8 cellular contexts compared by ENCODE assay signal in genomic region chr19:38718747-38719543, GRCh38. TPM values are rescaled to one million over a fixed set of nuclear protein-coding genes. Genes with fewer than 3 reads are reported as not detected.
A peak's percentile ranks its signal among the peaks of the same experiment; 100 is the strongest.
DNase-seq lines count a peak whose midpoint lies in the region; ATAC-seq and TF ChIP-seq lines count a peak whose summit lies in the region.

No MANE protein-coding gene starts in this region.

- H3K4me3 ChIP-seq in H7 (ENCODE audit: insufficient read depth, low read depth, low read length) (no peak overlapping the region), astrocyte of the spinal cord (ENCODE audit: low read depth, low read length) (no peak overlapping the region), skeletal muscle satellite cell (ENCODE audit: low read length) (no peak overlapping the region)

- H3K36me3 ChIP-seq in H7 (replicated peaks; ENCODE audit: control insufficient read depth, insufficient read depth, low read length), result peaks cover 75% of the 10 kb centered on the region
- H3K36me3 ChIP-seq in skeletal muscle satellite cell (ENCODE audit: insufficient read depth, low read length), result peaks cover 92% of the 10 kb centered on the region

- peak overlapping the region; percentile 71 for H3K9ac ChIP-seq in skeletal muscle satellite cell (ENCODE audit: low read depth, low read length)

- no peaks in the 10 kb centered on the region for H3K27me3 ChIP-seq in H7 (ENCODE audit: control insufficient read depth, insufficient read depth, low read length)
- H3K27me3 ChIP-seq in skeletal muscle satellite cell (ENCODE audit: control insufficient read depth, insufficient read depth, low read length), result no peaks in the 10 kb centered on the region

- H3K9me3 ChIP-seq in skeletal muscle satellite cell (replicated peaks; ENCODE audit: low read length), result no peaks in the 10 kb centered on the region

- H3K4me2 ChIP-seq in skeletal muscle satellite cell (ENCODE audit: low read length), result peak overlapping the region; percentile 44

- H3K4me1 ChIP-seq in skeletal muscle satellite cell (ENCODE audit: control insufficient read depth, insufficient read depth, low read length), result peaks cover 27% of the 10 kb centered on the region

- DNase-seq in H7 (peak; percentile 91), astrocyte of the spinal cord (ENCODE audit: low read depth, low spot score) (peak; percentile 59), hepatic stellate cell (ENCODE audit: low spot score) (peak; percentile 87), NCI-H748 (lab: John Stamatoyannopoulos, UW; ENCODE audit: unreplicated experiment) (no peak), cerebellar nuclear complex (lab: John Stamatoyannopoulos, UW) (no peak)

- TF ChIP-seq CTCF in astrocyte of the spinal cord (IDR thresholded peaks at IDR 0.05; ENCODE audit: low read depth, low read length), result peak; percentile 57

- ATAC-seq in HG03520 (IDR thresholded peaks at IDR 0.05; ENCODE audit: unreplicated experiment), result no peak
- no peak for ATAC-seq in GM19328 (IDR thresholded peaks at IDR 0.05; ENCODE audit: unreplicated experiment)

- in situ Hi-C loops in astrocyte of the spinal cord (cut with HindIII; ENCODE audit: low sequenced_read_pairs), result no loop called here

RNA-seq across cellular contexts. Expression of gene CAPN12, which starts 25.3 kb away (rescaled TPM):
- total RNA-seq in H7 (2014; rRNA removed; shearing (Covaris generic)), result 3.0 and 5.4 TPM in 2 replicates
- total RNA-seq in skeletal muscle satellite cell (2012; rRNA removed), result 0.25 TPM in 1 of 2 replicates, not detected in the other

RNA-seq across cellular contexts. Expression of gene LGALS7, which starts 54.4 kb away (rescaled TPM):
- 0.37 and 1.9 TPM in 2 replicates for total RNA-seq in H7 (2014; rRNA removed; shearing (Covaris generic))
- not detected in 2 replicates for total RNA-seq in skeletal muscle satellite cell (2012; rRNA removed)

Comparison
In these comparisons a context has a peak if more than half of its experiments do, and no peak if none do; other contexts are left out.
1. DNase-seq: peak in H7 (single experiment), astrocyte of the spinal cord (single experiment) and hepatic stellate cell (single experiment); none in NCI-H748 (single experiment) and cerebellar nuclear complex (0 of 2).